In the genomic region with DNA sequence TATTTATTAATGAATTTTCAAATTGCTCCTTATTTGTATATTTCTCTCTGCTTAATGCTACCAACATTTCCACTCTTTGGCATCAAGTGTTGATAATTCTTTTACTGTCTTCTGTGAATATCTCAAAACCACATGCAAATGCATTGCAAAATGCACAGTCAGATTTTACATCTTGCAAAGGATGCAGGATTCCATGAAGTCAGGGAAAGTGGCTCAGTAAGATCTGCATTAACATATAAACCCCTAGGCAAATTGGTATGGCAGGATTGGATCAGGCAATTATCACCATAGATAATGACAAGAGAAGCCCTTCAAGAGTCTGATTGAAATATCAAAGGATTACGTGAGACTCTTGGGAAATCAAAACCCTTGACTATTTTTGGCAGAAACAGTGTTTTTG, we compare ENCODE assay signal across 17 cellular contexts.
"Had no signal": no experiment of that assay in that cellular context is flagged by ENCODE, and none has a peak within 500 bp of the region (broad histone marks: within the 10 kb centered on the region; RNA-seq: fewer than 3 reads in every experiment).

No MANE protein-coding gene starts in this region.

- H3K36me3 ChIP-seq: colonic mucosa, gastrocnemius medialis, left ventricle myocardium inferior, ovary, right atrium auricular region, sigmoid colon, stomach had no signal

- H3K4me1 ChIP-seq: colonic mucosa had no signal

- H3K27ac ChIP-seq: colonic mucosa, gastrocnemius medialis, left ventricle myocardium inferior, ovary, right atrium auricular region, sigmoid colon, skin epidermis, stomach had no signal

- ATAC-seq: gastrocnemius medialis; naive thymus-derived CD4-positive, alpha-beta T cell had no signal

- H3K9me3 ChIP-seq: colonic mucosa, gastrocnemius medialis, left ventricle myocardium inferior, ovary, right atrium auricular region, sigmoid colon, stomach had no signal

- DNase-seq: cerebellar nuclear complex; colonic mucosa; dermis blood vessel endothelial cell; effector CD4-positive, alpha-beta T cell; endodermal cell; gastrocnemius medialis; left ventricle myocardium inferior; naive thymus-derived CD4-positive, alpha-beta T cell; nephron progenitor cell; ovary; sigmoid colon; stimulated activated CD4-positive, alpha-beta T cell treated with anti-CD3 and anti-CD28 coated beads, Interleukin-12 subunit alpha, Interleukin-12 subunit beta, amount 100 ng/mL, for 4 hours; stimulated activated naive CD4-positive, alpha-beta T cell; stomach had no signal

- H3K27me3 ChIP-seq: colonic mucosa, gastrocnemius medialis, ovary, right atrium auricular region, sigmoid colon, stomach had no signal

- H3K4me3 ChIP-seq: colonic mucosa, gastrocnemius medialis, left ventricle myocardium inferior, lung, ovary, right atrium auricular region, sigmoid colon, skin epidermis, stomach had no signal
